ENCODE assay signal across 9 cellular contexts in the genomic region with DNA sequence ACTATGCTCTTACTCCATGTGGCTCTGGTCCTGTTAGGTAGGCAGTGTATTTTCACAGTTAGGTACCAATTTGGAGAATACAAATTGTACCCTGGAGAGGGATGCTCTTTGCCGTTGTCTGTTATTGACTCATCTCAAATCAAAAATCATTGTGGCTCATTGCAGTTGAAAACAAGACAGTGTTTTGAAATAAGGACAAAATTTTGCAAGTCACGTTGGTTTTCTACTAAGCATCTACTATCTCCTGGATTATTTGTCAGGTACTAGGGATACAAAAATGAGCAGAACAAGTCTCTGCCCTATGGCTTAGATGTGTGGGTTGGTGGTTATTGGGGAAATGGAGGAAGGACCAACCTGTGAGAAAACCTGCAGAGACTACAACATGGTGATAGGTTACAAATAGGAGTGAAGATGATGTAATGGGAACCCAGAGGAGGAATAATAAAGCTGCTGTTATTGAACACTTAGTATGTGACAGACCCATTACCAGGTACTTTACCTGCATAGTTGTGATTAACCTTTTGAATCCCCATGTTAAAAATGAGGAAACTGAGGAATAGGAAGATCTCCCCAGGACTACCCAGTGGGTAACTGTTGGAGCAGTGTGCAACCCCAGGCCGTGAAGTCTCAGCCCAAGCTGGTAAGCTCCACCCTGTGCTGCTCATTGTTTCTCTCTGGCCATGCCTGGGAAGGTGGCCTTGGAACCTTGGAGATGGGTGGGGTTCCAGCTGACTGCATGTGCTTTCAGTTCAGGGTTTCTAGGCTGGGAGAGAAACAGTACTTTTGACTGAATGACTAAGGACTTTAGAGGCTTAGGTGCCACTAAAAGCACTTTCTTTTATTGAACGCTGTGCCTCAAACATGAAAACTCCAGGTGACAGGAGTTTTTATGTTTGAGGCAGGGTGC.
DNase-seq lines count a peak whose midpoint lies in the region; ATAC-seq, FAIRE-seq and TF ChIP-seq lines count a peak whose summit lies in the region.
"Had no signal": no experiment of that assay in that cellular context is flagged by ENCODE, and none has a peak within 500 bp of the region (broad histone marks: within the 10 kb centered on the region; RNA-seq: fewer than 3 reads in every experiment).

No MANE protein-coding gene starts in this region.

- DNase-seq in heart left ventricle (peak in 2 of 5 donors; percentile 42 to 73), Right ventricle myocardium inferior (ENCODE audit: missing footprints) (no peak), WERI-Rb-1 (peak; percentile 38), left colon (peak; percentile 78 to 89), vagina (ENCODE audit: extremely low spot score in 2 of 2) (no peak), RCC 7860 (ENCODE audit: low spot score) (no peak)
- DNase-seq: left cardiac atrium had no signal

- H3K27ac ChIP-seq in heart left ventricle (peak overlapping the region; percentile 71 to 92 (median 84)), WERI-Rb-1 (peak overlapping the region; percentile 93), vagina (peak overlapping the region; percentile 73)

- H3K4me3 ChIP-seq in heart left ventricle (no peak overlapping the region), WERI-Rb-1 (ENCODE audit: low read depth, low read length) (no peak overlapping the region), vagina (no peak overlapping the region)

- WGBS in heart left ventricle, 4 donors, result 73 to 77% (median 73%) methylated on average over 4 of the region's 4 CpGs

- intact Hi-C loops in heart left ventricle (cut with DNase I), result no loop called here
- intact Hi-C loops in Right ventricle myocardium inferior (cut with DNase I), result no loop called here
- intact Hi-C loops in left colon (cut with DNase I, micrococcal nuclease), result no loop called here
- intact Hi-C loops in vagina (cut with DNase I), result no loop called here

- no peaks in the 10 kb centered on the region for H3K9me3 ChIP-seq in heart left ventricle
- H3K9me3 ChIP-seq in WERI-Rb-1 (ENCODE audit: severe bottlenecking), result no peaks in the 10 kb centered on the region
- no peaks in the 10 kb centered on the region for H3K9me3 ChIP-seq in vagina

- no peak for FAIRE-seq in RCC 7860 (lab: Jason Lieb, UNC)

- H3K36me3 ChIP-seq in heart left ventricle, result peaks cover 0 to 8% (median 0%) of the 10 kb centered on the region in 9 donors
- peaks cover 8% of the 10 kb centered on the region for H3K36me3 ChIP-seq in WERI-Rb-1
- no peaks in the 10 kb centered on the region for H3K36me3 ChIP-seq in vagina

- peaks cover 30 to 92% (median 80%) of the 10 kb centered on the region in 12 donors for H3K4me1 ChIP-seq in heart left ventricle
- H3K4me1 ChIP-seq in vagina, result peaks cover 54% of the 10 kb centered on the region

- ATAC-seq in heart left ventricle (peak; percentile 64 to 69 (median 68)), Right ventricle myocardium inferior (no peak), left colon (peak; percentile 84), HG02571 (IDR thresholded peaks at IDR 0.05; ENCODE audit: unreplicated experiment) (no peak), GM21390 (IDR thresholded peaks at IDR 0.05; ENCODE audit: unreplicated experiment) (no peak)

- H3K27me3 ChIP-seq in heart left ventricle, result no peaks in the 10 kb centered on the region
- no peaks in the 10 kb centered on the region for H3K27me3 ChIP-seq in WERI-Rb-1 (ENCODE audit: insufficient read depth, low read depth, severe bottlenecking)
- no peaks in the 10 kb centered on the region for H3K27me3 ChIP-seq in vagina

- TF ChIP-seq CTCF in heart left ventricle (IDR thresholded peaks at IDR 0.05) (no peak), WERI-Rb-1 (IDR thresholded peaks at IDR 0.05; ENCODE audit: low read depth, low read length) (no peak), vagina (IDR thresholded peaks at IDR 0.05) (no peak)

- no peak for TF ChIP-seq POLR2A in heart left ventricle (IDR thresholded peaks at IDR 0.05)
- TF ChIP-seq POLR2A in vagina (IDR thresholded peaks at IDR 0.05), result no peak

Comparison
In these comparisons a context has a peak if more than half of its experiments do, and no peak if none do; other contexts are left out.
1. ATAC-seq: peak in heart left ventricle (4 of 4) and left colon (single experiment); none in Right ventricle myocardium inferior (single experiment), HG02571 (single experiment) and GM21390 (single experiment).
2. DNase-seq: peak in WERI-Rb-1 (single experiment) and left colon (2 of 2); none in Right ventricle myocardium inferior (single experiment), vagina (0 of 2) and RCC 7860 (single experiment).
3. Peak in every context shown above with its lines, with median percentiles within 50 percentile points of each other: H3K27ac ChIP-seq.